ENCODE assay signal across 37 cellular contexts in the genomic region with DNA sequence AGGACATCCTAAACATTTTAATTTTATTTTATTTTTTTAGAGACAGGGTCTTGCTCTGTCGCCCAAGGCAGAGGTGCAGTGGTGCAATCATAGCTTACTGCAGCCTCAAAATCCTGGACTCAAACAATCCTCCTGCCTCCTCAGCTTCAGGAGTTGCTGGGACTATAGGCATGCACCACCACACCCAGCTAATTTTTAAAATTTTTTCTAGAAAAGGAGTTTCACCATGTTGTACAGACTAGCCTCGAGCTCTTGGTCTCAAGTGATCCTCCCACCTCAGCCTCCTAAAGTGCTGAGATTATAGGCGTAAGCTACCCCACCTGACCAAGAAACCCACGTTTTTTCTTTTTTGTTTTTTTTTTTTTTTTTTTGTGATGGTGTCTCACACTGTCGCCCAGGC.
"Had no signal": no experiment of that assay in that cellular context is flagged by ENCODE, and none has a peak within 500 bp of the region (broad histone marks: within the 10 kb centered on the region; RNA-seq: fewer than 3 reads in every experiment).

No MANE protein-coding gene starts in this region.

- ATAC-seq: activated CD4-positive, alpha-beta T cell treated with anti-CD3 and anti-CD28 coated beads for 36 hours; activated CD4-positive, CD25-positive, alpha-beta regulatory T cell treated with anti-CD3 and anti-CD28 coated beads, Interleukin-2, amount 50 U/mL, for 24 hours; activated CD8-positive, alpha-beta T cell treated with anti-CD3 and anti-CD28 coated beads for 36 hours; activated naive CD4-positive, alpha-beta T cell treated with anti-CD3 and anti-CD28 coated beads, Interleukin-2, amount 50 U/mL, for 72 hours; activated T-cell treated with anti-CD3 and anti-CD28 coated beads, Interleukin-2, amount 50 U/mL, for 4 hours; activated T-cell treated with anti-CD3 and anti-CD28 coated beads, Interleukin-2, amount 50 U/mL, for 72 hours; activated T-helper 17 cell treated with anti-CD3 and anti-CD28 coated beads, Interleukin-2, amount 50 U/mL, for 72 hours; body of pancreas; T-cell; WTC11 had no signal

- H3K27ac ChIP-seq: adrenal gland, body of pancreas, brain microvascular endothelial cell, breast epithelium, WERI-Rb-1 had no signal

- H3K27me3 Mint-ChIP-seq: activated CD4-positive, alpha-beta memory T cell treated with anti-CD3 and anti-CD28 coated beads for 36 hours; activated CD4-positive, alpha-beta T cell treated with anti-CD3 and anti-CD28 coated beads for 36 hours; activated CD4-positive, alpha-beta T cell treated with anti-CD3 and anti-CD28 coated beads, Interleukin-2, amount 10 ng/mL, durations not matched to agents 7 days and 5 days; activated CD8-positive, alpha-beta T cell treated with anti-CD3 and anti-CD28 coated beads for 36 hours; activated naive CD8-positive, alpha-beta T cell treated with anti-CD3 and anti-CD28 coated beads for 36 hours; activated T-helper 17 cell treated with anti-CD3 and anti-CD28 coated beads, Interleukin-2, amount 50 U/mL, for 72 hours; T-cell had no signal

- H3K4me3 ChIP-seq: adrenal gland, body of pancreas, breast epithelium had no signal

- H3K9me3 ChIP-seq: adrenal gland, body of pancreas, breast epithelium had no signal

- H3K4me3 Mint-ChIP-seq: activated CD4-positive, alpha-beta memory T cell treated with anti-CD3 and anti-CD28 coated beads for 36 hours; activated CD4-positive, alpha-beta T cell treated with anti-CD3 and anti-CD28 coated beads for 36 hours; activated CD8-positive, alpha-beta T cell treated with anti-CD3 and anti-CD28 coated beads for 36 hours; activated naive CD4-positive, alpha-beta T cell treated with anti-CD3 and anti-CD28 coated beads for 36 hours; activated naive CD8-positive, alpha-beta T cell treated with anti-CD3 and anti-CD28 coated beads for 36 hours; activated T-cell treated with anti-CD3 and anti-CD28 coated beads, Interleukin-2, amount 50 U/mL, for 4 hours; activated T-cell treated with anti-CD3 and anti-CD28 coated beads, Interleukin-2, amount 50 U/mL, for 72 hours; activated T-helper 1 cell treated with anti-CD3 and anti-CD28 coated beads, Interleukin-12 subunit alpha, Interleukin-12 subunit beta, Interleukin-2, Interleukin-4 antibody, amounts not matched to agents 30 ng/mL and 10 ng/mL and 1 ng/mL, durations not matched to agents 14 hours and 24 hours and 36 hours; WTC11 had no signal

- DNase-seq: activated CD4-positive, alpha-beta memory T cell treated with anti-CD3 and anti-CD28 coated beads for 36 hours; activated CD4-positive, alpha-beta T cell treated with anti-CD3 and anti-CD28 coated beads for 1 hour; activated CD4-positive, alpha-beta T cell treated with anti-CD3 and anti-CD28 coated beads for 36 hours; activated CD4-positive, alpha-beta T cell treated with anti-CD3 and anti-CD28 coated beads for 48 hours; activated CD4-positive, alpha-beta T cell treated with anti-CD3 and anti-CD28 coated beads, Interleukin-2, amount 10 ng/mL, durations not matched to agents 7 days and 5 days; activated CD4-positive, alpha-beta T cell treated with anti-CD3 and anti-CD28 coated beads, Interleukin-2, amount 50 U/mL, for 4 hours; activated CD4-positive, CD25-positive, alpha-beta regulatory T cell; activated CD8-positive, alpha-beta memory T cell treated with anti-CD3 and anti-CD28 coated beads, Interleukin-2, amount 50 U/mL, for 4 hours; activated CD8-positive, alpha-beta T cell treated with anti-CD3 and anti-CD28 coated beads for 36 hours; activated effector memory CD4-positive, alpha-beta T cell treated with anti-CD3 and anti-CD28 coated beads, Interleukin-2, amount 50 U/mL, for 16 hours; activated gamma-delta T cell treated with Interleukin-2 at 50 U/mL for 16 hours; activated naive CD4-positive, alpha-beta T cell; activated naive CD4-positive, alpha-beta T cell treated with anti-CD3 and anti-CD28 coated beads for 36 hours; activated naive CD4-positive, alpha-beta T cell treated with anti-CD3 and anti-CD28 coated beads, Interleukin-2, amount 50 U/mL, for 16 hours; activated naive CD8-positive, alpha-beta T cell treated with anti-CD3 and anti-CD28 coated beads for 36 hours; activated T-cell treated with anti-CD3 and anti-CD28 coated beads for 4 hours; activated T-cell treated with anti-CD3 and anti-CD28 coated beads, Interleukin-2, amount 50 U/mL, for 1 hour; activated T-cell treated with anti-CD3 and anti-CD28 coated beads, Interleukin-2, amount 50 U/mL, for 4 hours; activated T-cell treated with anti-CD3 and anti-CD28 coated beads, Interleukin-2, amount 50 U/mL, for 72 hours; adrenal gland; amniotic stem cell; aorta; body of pancreas; brain microvascular endothelial cell; central memory CD4-positive, alpha-beta T cell; T-cell; T-helper 2 cell; T-helper 9 cell had no signal

- H3K36me3 ChIP-seq: adrenal gland, brain microvascular endothelial cell, breast epithelium, WERI-Rb-1 had no signal

- H3K36me3 Mint-ChIP-seq: activated CD4-positive, alpha-beta memory T cell treated with anti-CD3 and anti-CD28 coated beads for 36 hours; activated naive CD4-positive, alpha-beta T cell treated with anti-CD3 and anti-CD28 coated beads, Interleukin-2, amount 50 U/mL, for 72 hours; activated naive CD8-positive, alpha-beta T cell treated with anti-CD3 and anti-CD28 coated beads for 36 hours; T-cell; WTC11 had no signal

- H3K4me1 ChIP-seq: adrenal gland, body of pancreas, breast epithelium had no signal

- H3K27me3 ChIP-seq: adrenal gland, body of pancreas, brain microvascular endothelial cell, breast epithelium had no signal

- H3K27ac Mint-ChIP-seq: activated CD4-positive, alpha-beta memory T cell treated with anti-CD3 and anti-CD28 coated beads for 36 hours; activated CD4-positive, alpha-beta T cell treated with anti-CD3 and anti-CD28 coated beads for 36 hours; activated naive CD4-positive, alpha-beta T cell treated with anti-CD3 and anti-CD28 coated beads for 36 hours; activated naive CD8-positive, alpha-beta T cell treated with anti-CD3 and anti-CD28 coated beads for 36 hours; activated T-cell treated with anti-CD3 and anti-CD28 coated beads, Interleukin-2, amount 50 U/mL, for 72 hours; activated T-helper 1 cell treated with anti-CD3 and anti-CD28 coated beads, Interleukin-12 subunit alpha, Interleukin-12 subunit beta, Interleukin-2, Interleukin-4 antibody, amounts not matched to agents 30 ng/mL and 10 ng/mL and 1 ng/mL, durations not matched to agents 14 hours and 24 hours and 36 hours; activated T-helper 17 cell treated with anti-CD3 and anti-CD28 coated beads, Interleukin-2, amount 50 U/mL, for 72 hours; WTC11 had no signal

- FAIRE-seq: astrocyte, TTC549 had no signal
